8 cellular contexts compared by ENCODE assay signal in genomic region chr7:138460649-138461607, GRCh38. TPM values are rescaled to one million over a fixed set of nuclear protein-coding genes. Genes with fewer than 3 reads are reported as not detected.
DNase-seq lines count a peak whose midpoint lies in the region; ATAC-seq and TF ChIP-seq lines count a peak whose summit lies in the region.

No MANE protein-coding gene starts in this region.

- peak; percentile 41 for ATAC-seq in HG02759 (IDR thresholded peaks at IDR 0.05; ENCODE audit: unreplicated experiment)

- CTCF ChIA-PET in MCF 10A (lab: Yijun Ruan, JAX) = interaction anchor here (0.6 to 0.7 kb wide), 4 partner anchors 114 to 817 kb away, joined by 3 to 4 read pairs (median 3); no protein-coding TSS in a partner anchor

- peaks cover 4% of the 10 kb centered on the region for H3K36me3 Mint-ChIP-seq in MCF 10A (ENCODE audit: insufficient read depth, unreplicated experiment)

- TF ChIP-seq CTCF in WERI-Rb-1 (IDR thresholded peaks at IDR 0.05; ENCODE audit: low read depth, low read length) = no peak
- no peak for TF ChIP-seq CTCF in MCF 10A (IDR thresholded peaks at IDR 0.05; ENCODE audit: unreplicated experiment)

- DNase-seq in NCI-H1694 treated with DMSO at 0.1 percent for 48 hours (lab: John Stamatoyannopoulos, UW) (peak; percentile 50), NCI-H1694 (lab: John Stamatoyannopoulos, UW) (no peak), NCI-H1417 (lab: John Stamatoyannopoulos, UW) (peak; percentile 87 to 96 (median 94)), WERI-Rb-1 (peak; percentile 72), MCF 10A (ENCODE audit: unreplicated experiment) (peak; percentile 46), inferior parietal cortex (ENCODE audit: extremely low spot score) (peak; percentile 39)
- peak; percentile 60 for DNase-seq in stimulated activated CD4-positive, alpha-beta T cell treated with anti-CD3 and anti-CD28 coated beads, Interleukin-12 subunit alpha, Interleukin-12 subunit beta, amount 100 ng/mL, for 4 hours

- peaks cover 16% of the 10 kb centered on the region for H3K4me1 Mint-ChIP-seq in MCF 10A (ENCODE audit: insufficient read depth, unreplicated experiment)

- H3K27me3 ChIP-seq in WERI-Rb-1 (ENCODE audit: insufficient read depth, low read depth, severe bottlenecking) = no peaks in the 10 kb centered on the region

- H3K27ac ChIP-seq in WERI-Rb-1 = peak overlapping the region; percentile 89

- H3K9me3 Mint-ChIP-seq in MCF 10A (ENCODE audit: unreplicated experiment) = peaks cover 8% of the 10 kb centered on the region

- H3K27me3 Mint-ChIP-seq in MCF 10A (ENCODE audit: insufficient read depth, unreplicated experiment) = no peaks in the 10 kb centered on the region

- peak overlapping the region; percentile 74 for H3K4me3 Mint-ChIP-seq in MCF 10A (ENCODE audit: unreplicated experiment)

- intact Hi-C loops in MCF 10A (cut with micrococcal nuclease) = loop anchor here (1.0 to 10.0 kb wide), 4 partner anchors 227 to 404 kb away; no protein-coding TSS in a partner anchor

- peak overlapping the region; percentile 69 for H3K4me3 ChIP-seq in WERI-Rb-1 (ENCODE audit: low read depth, low read length)

- POLR2A ChIA-PET in MCF 10A (lab: Yijun Ruan, JAX) = interaction anchor here (0.6 to 1.5 kb wide), 8 partner anchors 10 to 459 kb away, joined by 3 to 4 read pairs (median 3); partner anchors contain the start of gene CREB3L2

- H3K9me3 ChIP-seq in WERI-Rb-1 (ENCODE audit: severe bottlenecking) = no peaks in the 10 kb centered on the region

- peak overlapping the region; percentile 3 for H3K27ac Mint-ChIP-seq in MCF 10A (ENCODE audit: low read depth, unreplicated experiment)

- no TSS peak for BruUV-seq in MCF 10A (replicated peaks; lab: Mats Ljungman, UMichigan)

- peaks cover 10% of the 10 kb centered on the region for H3K36me3 ChIP-seq in WERI-Rb-1

RNA-seq across cellular contexts. Expression of gene TRIM24, which starts 0.9 kb away (rescaled TPM):
- 10.2 and 11.9 TPM in 2 replicates for total RNA-seq in MCF 10A (2022)
